8 cellular contexts compared by ENCODE assay signal in the genomic region with DNA sequence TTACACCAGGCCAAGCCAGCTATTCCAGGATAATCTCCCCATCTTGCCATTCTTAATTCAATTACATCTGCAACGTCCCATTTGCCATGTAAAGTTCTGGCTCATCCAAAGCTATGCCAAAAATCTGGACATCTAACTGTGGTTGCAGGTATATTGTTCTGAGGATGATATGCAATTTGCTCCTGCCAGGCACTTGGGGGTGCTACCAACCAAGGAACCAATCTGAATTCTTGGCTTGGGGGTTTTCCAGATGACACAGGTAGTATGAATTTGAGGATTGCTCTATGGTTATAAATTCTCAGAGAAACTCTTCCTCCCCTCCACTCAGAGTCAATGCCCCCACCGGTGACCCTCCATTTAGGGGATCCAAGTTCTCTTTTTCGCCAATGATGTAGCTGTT. TPM values are rescaled to one million over a fixed set of nuclear protein-coding genes. Genes with fewer than 3 reads are reported as not detected.
DNase-seq lines count a peak whose midpoint lies in the region; ATAC-seq, FAIRE-seq and TF ChIP-seq lines count a peak whose summit lies in the region.

No MANE protein-coding gene starts in this region.

- CTCF ChIA-PET in WTC11 (lab: Charles Lee), result interaction anchor here (0.5 to 4.9 kb wide), 44 partner anchors 9 to 451 kb away, joined by 3 to 42 read pairs (median 3); a partner anchor contains a TSS

- H3K4me3 Mint-ChIP-seq in CD14-positive monocyte (no peak overlapping the region), WTC11 (no peak overlapping the region)

- H3K9me3 Mint-ChIP-seq in CD14-positive monocyte (no peaks in the 10 kb centered on the region), WTC11 (no peaks in the 10 kb centered on the region)

- no peak for TF ChIP-seq POLR2A in H54 (IDR thresholded peaks at IDR 0.05; ENCODE audit: low read depth, low read length)

- peak; percentile 72 for TF ChIP-seq CTCF in CD14-positive monocyte (IDR thresholded peaks at IDR 0.05)
- TF ChIP-seq CTCF in WTC11 (IDR thresholded peaks at IDR 0.05), result peak; percentile 62

- no peaks in the 10 kb centered on the region for H3K27me3 Mint-ChIP-seq in CD14-positive monocyte (ENCODE audit: low read depth in 3 of 3)
- no peaks in the 10 kb centered on the region for H3K27me3 Mint-ChIP-seq in WTC11 (ENCODE audit: low read depth)

- POLR2A ChIA-PET in WTC11 (lab: Charles Lee), result interaction anchor here (1.3 kb wide), 1 partner anchor 16 kb away, joined by 4 read pairs; no protein-coding TSS in a partner anchor

- H3K4me1 Mint-ChIP-seq in CD14-positive monocyte (peaks cover 10% of the 10 kb centered on the region), WTC11 (peaks cover 6% of the 10 kb centered on the region; the same call in 1 of the 2 replicates)

- intact Hi-C loops in CD14-positive monocyte (cut with micrococcal nuclease), result loop anchor here (5.0 to 10.0 kb wide), 4 partner anchors 202 to 432 kb away; no protein-coding TSS in a partner anchor
- intact Hi-C loops in sciatic nerve (cut with DNase I), result loop anchor here (10.0 kb wide), 1 partner anchor 212 kb away; a partner anchor contains a TSS

- no peak for FAIRE-seq in H54 (lab: Jason Lieb, UNC)

- no peak for DNase-seq in CD14-positive monocyte (ENCODE audit: low spot score)
- DNase-seq in H54 (ENCODE audit: insufficient read length, low spot score), result peak; percentile 30
- DNase-seq in WTC11 (ENCODE audit: low spot score), result peak; percentile 62
- DNase-seq in fibroblast of gingiva (ENCODE audit: low read depth), result peak; percentile 10
- peak; percentile 66 for DNase-seq in stimulated activated CD4-positive, alpha-beta T cell treated with anti-CD3 and anti-CD28 coated beads, Interleukin-4, amount 100 ng/mL, for 1 hour
- DNase-seq in HUDEP-2 (lab: John Stamatoyannopoulos, UW; ENCODE audit: unreplicated experiment in 76 of 76), result no peak
- DNase-seq in sciatic nerve (ENCODE audit: low spot score), result no peak

- no peak overlapping the region for H3K27ac Mint-ChIP-seq in CD14-positive monocyte
- H3K27ac Mint-ChIP-seq in WTC11, result no peak overlapping the region

- ATAC-seq in WTC11, result peak; percentile 72
- no peak for ATAC-seq in sciatic nerve
- ATAC-seq in HG03469 (IDR thresholded peaks at IDR 0.05; ENCODE audit: unreplicated experiment), result no peak

- H3K36me3 Mint-ChIP-seq in CD14-positive monocyte (peaks cover 4 to 9% of the 10 kb centered on the region in 2 donors), WTC11 (no peaks in the 10 kb centered on the region)

TF ChIP-seq in WTC11, 78 proteins besides CTCF, POLR2A, EP300 and RAD21:
- TF ChIP-seq, protein P1, sequence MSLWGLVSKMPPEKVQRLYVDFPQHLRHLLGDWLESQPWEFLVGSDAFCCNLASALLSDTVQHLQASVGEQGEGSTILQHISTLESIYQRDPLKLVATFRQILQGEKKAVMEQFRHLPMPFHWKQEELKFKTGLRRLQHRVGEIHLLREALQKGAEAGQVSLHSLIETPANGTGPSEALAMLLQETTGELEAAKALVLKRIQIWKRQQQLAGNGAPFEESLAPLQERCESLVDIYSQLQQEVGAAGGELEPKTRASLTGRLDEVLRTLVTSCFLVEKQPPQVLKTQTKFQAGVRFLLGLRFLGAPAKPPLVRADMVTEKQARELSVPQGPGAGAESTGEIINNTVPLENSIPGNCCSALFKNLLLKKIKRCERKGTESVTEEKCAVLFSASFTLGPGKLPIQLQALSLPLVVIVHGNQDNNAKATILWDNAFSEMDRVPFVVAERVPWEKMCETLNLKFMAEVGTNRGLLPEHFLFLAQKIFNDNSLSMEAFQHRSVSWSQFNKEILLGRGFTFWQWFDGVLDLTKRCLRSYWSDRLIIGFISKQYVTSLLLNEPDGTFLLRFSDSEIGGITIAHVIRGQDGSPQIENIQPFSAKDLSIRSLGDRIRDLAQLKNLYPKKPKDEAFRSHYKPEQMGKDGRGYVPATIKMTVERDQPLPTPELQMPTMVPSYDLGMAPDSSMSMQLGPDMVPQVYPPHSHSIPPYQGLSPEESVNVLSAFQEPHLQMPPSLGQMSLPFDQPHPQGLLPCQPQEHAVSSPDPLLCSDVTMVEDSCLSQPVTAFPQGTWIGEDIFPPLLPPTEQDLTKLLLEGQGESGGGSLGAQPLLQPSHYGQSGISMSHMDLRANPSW (CRISPR knock-in tag; conservative IDR thresholded peaks at IDR 0.05; ENCODE audit: low read depth), result no peak
- TF ChIP-seq ATF1 (CRISPR knock-in tag; IDR thresholded peaks at IDR 0.05) (no peak), CREB1 (CRISPR knock-in tag; IDR thresholded peaks at IDR 0.05) (no peak)

RNA-seq across cellular contexts. Expression of a gene that starts 33.0 kb away (rescaled TPM):
- 10 to 100 TPM; 51.4 to 70.2 TPM for polyA plus RNA-seq in CD14-positive monocyte
- total RNA-seq in WTC11 (2021) (2.9 to 4.1 TPM (median 3.2 TPM) in 3 replicates), sciatic nerve (44.8 TPM)

Comparison
In these comparisons a context has a peak if more than half of its experiments do, and no peak if none do; other contexts are left out.
1. DNase-seq: peak in H54 (single experiment), WTC11 (single experiment), fibroblast of gingiva (single experiment) and stimulated activated CD4-positive, alpha-beta T cell treated with anti-CD3 and anti-CD28 coated beads, Interleukin-4, amount 100 ng/mL, for 1 hour (single experiment); none in CD14-positive monocyte (single experiment), HUDEP-2 (0 of 76) and sciatic nerve (single experiment).